In genomic region chr12:13100610-13100881, GRCh38 we compare ENCODE assay signal across 8 cellular contexts. TPM values are rescaled to one million over a fixed set of nuclear protein-coding genes. Genes with fewer than 3 reads are reported as not detected.
A peak's percentile ranks its signal among the peaks of the same experiment; 100 is the strongest.
DNase-seq lines count a peak whose midpoint lies in the region; ATAC-seq and TF ChIP-seq lines count a peak whose summit lies in the region.

No MANE protein-coding gene starts in this region.

- H3K79me2 ChIP-seq in neural progenitor cell (ENCODE audit: low read depth), result no peaks in the 10 kb centered on the region

- peak overlapping the region; percentile 84 to 92 (median 91) for H3K4me3 Mint-ChIP-seq in CD4-positive, CD25-positive, alpha-beta regulatory T cell
- peak overlapping the region; percentile 77 for H3K4me3 Mint-ChIP-seq in neural progenitor cell

- POLR2A ChIA-PET in GM10248 (lab: Yijun Ruan, JAX), result no interaction called here

- H3K4me3 ChIP-seq in CD4-positive, CD25-positive, alpha-beta regulatory T cell (ENCODE audit: low read depth, low read length), result peak overlapping the region; percentile 65
- H3K4me3 ChIP-seq in NB4 (ENCODE audit: low read depth, low read length), result peak overlapping the region; percentile 35
- peak overlapping the region; percentile 15 for H3K4me3 ChIP-seq in effector memory CD4-positive, alpha-beta T cell (ENCODE audit: insufficient read depth, low read depth, low read length, poor library complexity, severe bottlenecking)
- H3K4me3 ChIP-seq in neural progenitor cell, result peak overlapping the region; percentile 72

- H3K27ac Mint-ChIP-seq in CD4-positive, CD25-positive, alpha-beta regulatory T cell, result peak overlapping the region; percentile 86 to 96 (median 93)
- H3K27ac Mint-ChIP-seq in neural progenitor cell, result peak overlapping the region; percentile 97

- H3K4me2 ChIP-seq in neural progenitor cell, result peak overlapping the region; percentile 83

- H3K27ac ChIP-seq in CD4-positive, CD25-positive, alpha-beta regulatory T cell (ENCODE audit: insufficient read depth, low read length, poor library complexity, severe bottlenecking), result peak overlapping the region; percentile 97
- H3K27ac ChIP-seq in effector memory CD4-positive, alpha-beta T cell (ENCODE audit: insufficient read depth, low read length, poor library complexity, severe bottlenecking), result peak overlapping the region; percentile 96
- H3K27ac ChIP-seq in neural progenitor cell, result no peak overlapping the region

- no peaks in the 10 kb centered on the region for H3K27me3 Mint-ChIP-seq in CD4-positive, CD25-positive, alpha-beta regulatory T cell
- peaks cover 6% of the 10 kb centered on the region for H3K27me3 Mint-ChIP-seq in neural progenitor cell (ENCODE audit: insufficient read depth, low read depth)

- no peak overlapping the region for H3K9ac ChIP-seq in neural progenitor cell

- peaks cover 24 to 52% (median 35%) of the 10 kb centered on the region in 4 donors for H3K4me1 Mint-ChIP-seq in CD4-positive, CD25-positive, alpha-beta regulatory T cell
- peaks cover 55% of the 10 kb centered on the region for H3K4me1 Mint-ChIP-seq in neural progenitor cell

- H3K4me1 ChIP-seq in CD4-positive, CD25-positive, alpha-beta regulatory T cell (ENCODE audit: control insufficient read depth, insufficient read depth, low read length, poor library complexity, severe bottlenecking), result peaks cover 34% of the 10 kb centered on the region
- peaks cover 24% of the 10 kb centered on the region for H3K4me1 ChIP-seq in effector memory CD4-positive, alpha-beta T cell (ENCODE audit: control insufficient read depth, insufficient read depth, low read length, poor library complexity, severe bottlenecking)
- H3K4me1 ChIP-seq in neural progenitor cell, result peaks cover 24% of the 10 kb centered on the region

- peaks cover 19% of the 10 kb centered on the region for H3F3A ChIP-seq in neural progenitor cell (ENCODE audit: low read depth)

- no peaks in the 10 kb centered on the region for H3K9me3 ChIP-seq in CD4-positive, CD25-positive, alpha-beta regulatory T cell (ENCODE audit: control insufficient read depth in 2 of 2, low read length in 2 of 2)
- H3K9me3 ChIP-seq in effector memory CD4-positive, alpha-beta T cell (ENCODE audit: control insufficient read depth, low read length), result no peaks in the 10 kb centered on the region
- no peaks in the 10 kb centered on the region for H3K9me3 ChIP-seq in neural progenitor cell (ENCODE audit: low read depth)

- H4K20me1 ChIP-seq in neural progenitor cell (ENCODE audit: low read depth), result no peaks in the 10 kb centered on the region

- ATAC-seq in CD4-positive, CD25-positive, alpha-beta regulatory T cell (ENCODE audit: low read depth in 2 of 2), result no peak
- ATAC-seq in GM18861 (IDR thresholded peaks at IDR 0.05; ENCODE audit: unreplicated experiment), result no peak
- ATAC-seq in HG02623 (IDR thresholded peaks at IDR 0.05; ENCODE audit: unreplicated experiment), result no peak

- TF ChIP-seq CTCF in NB4 (IDR thresholded peaks at IDR 0.05; ENCODE audit: low read depth, low read length) (no peak), neural progenitor cell (IDR thresholded peaks at IDR 0.05) (no peak), GM10248 (IDR thresholded peaks at IDR 0.05; ENCODE audit: control extremely low read depth, extremely low read depth, low read depth, missing control alignments) (no peak)

- DNase-seq in CD4-positive, CD25-positive, alpha-beta regulatory T cell, result no peak
- no peak for DNase-seq in NB4 (ENCODE audit: low read depth)
- DNase-seq in effector memory CD4-positive, alpha-beta T cell, result no peak
- DNase-seq in neural progenitor cell (ENCODE audit: low spot score), result no peak
- no peak for DNase-seq in DMS153 treated with DMSO at 0.1 percent for 48 hours (lab: John Stamatoyannopoulos, UW; ENCODE audit: unreplicated experiment)
- no peak for DNase-seq in GM10248 (ENCODE audit: extremely low spot score)

- peak overlapping the region; percentile 80 for H2AFZ ChIP-seq in neural progenitor cell (replicated peaks)

- H3K9me3 Mint-ChIP-seq in CD4-positive, CD25-positive, alpha-beta regulatory T cell, result no peaks in the 10 kb centered on the region
- peaks cover 2% of the 10 kb centered on the region for H3K9me3 Mint-ChIP-seq in neural progenitor cell

- H3K27me3 ChIP-seq in CD4-positive, CD25-positive, alpha-beta regulatory T cell (ENCODE audit: control insufficient read depth, insufficient read depth, low read length), result no peaks in the 10 kb centered on the region
- H3K27me3 ChIP-seq in effector memory CD4-positive, alpha-beta T cell (replicated peaks; ENCODE audit: control insufficient read depth, insufficient read depth, low read length, poor library complexity, severe bottlenecking), result no peaks in the 10 kb centered on the region
- no peaks in the 10 kb centered on the region for H3K27me3 ChIP-seq in neural progenitor cell

- no peaks in the 10 kb centered on the region for H3K36me3 Mint-ChIP-seq in CD4-positive, CD25-positive, alpha-beta regulatory T cell
- H3K36me3 Mint-ChIP-seq in neural progenitor cell, result no peaks in the 10 kb centered on the region

- CTCF ChIA-PET in GM10248 (lab: Yijun Ruan, JAX), result interaction anchor here (0.8 to 1.6 kb wide), 5 partner anchors 11 to 115 kb away, joined by 3 to 6 read pairs (median 4); no protein-coding TSS in a partner anchor

- H3K36me3 ChIP-seq in CD4-positive, CD25-positive, alpha-beta regulatory T cell (ENCODE audit: control insufficient read depth, insufficient read depth, low read length), result no peaks in the 10 kb centered on the region
- H3K36me3 ChIP-seq in effector memory CD4-positive, alpha-beta T cell (ENCODE audit: control insufficient read depth, insufficient read depth, low read length), result no peaks in the 10 kb centered on the region
- no peaks in the 10 kb centered on the region for H3K36me3 ChIP-seq in neural progenitor cell

- TF ChIP-seq POLR2A in NB4 (IDR thresholded peaks at IDR 0.05; ENCODE audit: extremely low read depth, insufficient read length), result no peak

RNA-seq across cellular contexts. Expression of gene GSG1, which starts 2.9 kb away (rescaled TPM):
- not detected for total RNA-seq in CD4-positive, CD25-positive, alpha-beta regulatory T cell
- polyA plus RNA-seq in CD4-positive, CD25-positive, alpha-beta regulatory T cell, result under 1 TPM in 1 of 4 donors, not detected in 3; 0.45 TPM
- total RNA-seq in neural progenitor cell (ENCODE audit: low replicate concordance), result not detected in 2 replicates

RNA-seq across cellular contexts. Expression of gene FAM234B, which starts 56.4 kb away (rescaled TPM):
- 4.5 TPM for total RNA-seq in CD4-positive, CD25-positive, alpha-beta regulatory T cell
- 1 to 10 TPM; 1.3 to 3.0 (median 2.1) TPM for polyA plus RNA-seq in CD4-positive, CD25-positive, alpha-beta regulatory T cell
- total RNA-seq in neural progenitor cell (ENCODE audit: low replicate concordance), result 20.8 and 23.1 TPM in 2 replicates

Comparison
In these comparisons a context has a peak if more than half of its experiments do, and no peak if none do; other contexts are left out.
1. H3K4me3 ChIP-seq: peak in every context shown above with its lines; median percentile 72 in neural progenitor cell; 65 in CD4-positive, CD25-positive, alpha-beta regulatory T cell; 35 in NB4; 15 in effector memory CD4-positive, alpha-beta T cell.